ENCODE assay signal across 1 cellular context in the genomic region with DNA sequence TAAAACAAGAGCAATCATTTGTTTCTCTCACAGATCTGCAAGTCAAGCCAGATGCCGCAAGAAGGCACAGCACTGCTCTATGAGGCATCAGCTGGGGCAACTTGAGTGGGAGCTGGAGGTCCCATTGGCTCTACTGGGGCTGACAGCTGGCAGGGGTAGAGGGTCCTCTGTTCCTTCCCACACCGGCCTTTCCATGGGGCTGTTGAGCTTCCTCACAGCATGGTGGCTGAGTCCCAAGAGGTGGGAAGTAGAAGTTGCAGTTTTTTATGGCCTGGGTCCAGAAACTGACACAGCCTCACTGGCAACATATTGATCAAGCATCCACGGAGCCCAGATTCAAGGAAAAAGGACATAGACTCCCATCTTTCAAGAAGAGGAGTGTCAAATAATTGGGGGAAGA.
TF ChIP-seq lines count a peak whose summit lies in the region.

No MANE protein-coding gene starts in this region.

TF ChIP-seq in IMR-90, 13 proteins besides CTCF, POLR2A, EP300 and RAD21:
- TF ChIP-seq MAFK (IDR thresholded peaks at IDR 0.05; ENCODE audit: low read depth, low read length) (no peak), BHLHE40 (IDR thresholded peaks at IDR 0.05; ENCODE audit: low read depth, low read length) (no peak), FOS (IDR thresholded peaks at IDR 0.05; ENCODE audit: low read depth, low read length) (no peak), MAZ (IDR thresholded peaks at IDR 0.05; ENCODE audit: borderline replicate concordance, low read depth, low read length) (no peak)
- TF ChIP-seq, protein P1, sequence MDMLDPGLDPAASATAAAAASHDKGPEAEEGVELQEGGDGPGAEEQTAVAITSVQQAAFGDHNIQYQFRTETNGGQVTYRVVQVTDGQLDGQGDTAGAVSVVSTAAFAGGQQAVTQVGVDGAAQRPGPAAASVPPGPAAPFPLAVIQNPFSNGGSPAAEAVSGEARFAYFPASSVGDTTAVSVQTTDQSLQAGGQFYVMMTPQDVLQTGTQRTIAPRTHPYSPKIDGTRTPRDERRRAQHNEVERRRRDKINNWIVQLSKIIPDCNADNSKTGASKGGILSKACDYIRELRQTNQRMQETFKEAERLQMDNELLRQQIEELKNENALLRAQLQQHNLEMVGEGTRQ (IDR thresholded peaks at IDR 0.05; ENCODE audit: low read depth, low read length) = no peak
